ENCODE assay signal across 15 cellular contexts in the genomic region with DNA sequence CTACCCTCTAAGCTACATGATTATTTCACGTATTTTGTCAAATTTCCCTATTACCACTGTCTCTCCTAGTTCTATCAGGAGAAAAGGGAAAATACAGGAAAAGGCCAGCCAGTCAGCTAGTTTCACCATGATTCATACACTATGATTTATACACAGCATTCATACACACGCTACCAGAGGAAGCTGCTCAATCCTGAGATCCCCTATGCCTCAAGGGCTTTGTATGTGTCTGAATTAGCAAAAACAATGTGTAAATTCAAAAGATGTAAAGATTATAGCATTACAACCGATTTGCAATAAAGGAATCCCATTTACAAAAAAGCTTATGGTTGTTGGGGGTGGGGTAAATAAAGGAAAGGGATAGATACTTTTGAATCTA. TPM values are rescaled to one million over a fixed set of nuclear protein-coding genes. Genes with fewer than 3 reads are reported as not detected.
DNase-seq lines count a peak whose midpoint lies in the region; ATAC-seq and TF ChIP-seq lines count a peak whose summit lies in the region.
"Had no signal": no experiment of that assay in that cellular context is flagged by ENCODE, and none has a peak within 500 bp of the region (broad histone marks: within the 10 kb centered on the region; RNA-seq: fewer than 3 reads in every experiment).

No MANE protein-coding gene starts in this region.

- peak; percentile 42 for DNase-seq in AG04450 (ENCODE audit: low read depth, low spot score)
- peak; percentile 43 for DNase-seq in MG63
- DNase-seq in breast epithelium (ENCODE audit: low spot score in 2 of 2), result no peak
- DNase-seq in kidney glomerular epithelial cell (lab: John Stamatoyannopoulos, UW), result peak; percentile 69
- no peak for DNase-seq in ureter (ENCODE audit: low spot score)
- no peak for DNase-seq in coronary artery (ENCODE audit: low spot score)
- DNase-seq: activated CD4-positive, alpha-beta T cell treated with anti-CD3 and anti-CD28 coated beads, Interleukin-2, amount 10 ng/mL, durations not matched to agents 7 days and 5 days; NCI-H510A treated with DMSO at 0.1 percent for 48 hours; stimulated activated CD4-positive, alpha-beta T cell treated with anti-CD3 and anti-CD28 coated beads, Interleukin-2, amount 100 ng/mL, for 24 hours; stomach had no signal

- CTCF ChIA-PET in AG04450 (lab: Charles Lee), result interaction anchor here (0.5 to 3.1 kb wide), 2 partner anchors 37 to 59 kb away, joined by 3 to 15 read pairs; no protein-coding TSS in a partner anchor

- H3K27ac ChIP-seq in AG04450 (ENCODE audit: low read depth, low read length), result no peak overlapping the region
- H3K27ac ChIP-seq in breast epithelium, result peak overlapping the region; percentile 8 to 33
- no peak overlapping the region for H3K27ac ChIP-seq in coronary artery
- H3K27ac ChIP-seq: BLaER1, neutrophil, stomach had no signal

- no peak for TF ChIP-seq POLR2A in breast epithelium (IDR thresholded peaks at IDR 0.05)

- H3K27me3 ChIP-seq in AG04450 (ENCODE audit: control insufficient read depth, insufficient read depth, low read length) (no peaks in the 10 kb centered on the region), MG63 (no peaks in the 10 kb centered on the region), breast epithelium (no peaks in the 10 kb centered on the region)
- H3K27me3 ChIP-seq: BLaER1, neutrophil, stomach had no signal

- ATAC-seq in HG03196 (IDR thresholded peaks at IDR 0.05; ENCODE audit: unreplicated experiment) (no peak), HG02840 (IDR thresholded peaks at IDR 0.05; ENCODE audit: low FRiP score, unreplicated experiment) (no peak)
- ATAC-seq: HCT116 had no signal

- POLR2A ChIA-PET in AG04450 (lab: Yijun Ruan, JAX), result interaction anchor here (1.2 kb wide), 1 partner anchor 51 kb away, joined by 6 read pairs; no protein-coding TSS in a partner anchor

- intact Hi-C loops in breast epithelium (cut with DNase I; ENCODE audit: low total_unique reads), result loop anchor here (10.0 kb wide), 1 partner anchor 49 kb away; no protein-coding TSS in a partner anchor

- H3K4me1 ChIP-seq in breast epithelium, result no peaks in the 10 kb centered on the region
- H3K4me1 ChIP-seq: BLaER1 had no signal

- no peaks in the 10 kb centered on the region for H3K9me3 ChIP-seq in AG04450 (ENCODE audit: control insufficient read depth, insufficient read depth, low read length)
- no peaks in the 10 kb centered on the region for H3K9me3 ChIP-seq in MG63
- no peaks in the 10 kb centered on the region for H3K9me3 ChIP-seq in breast epithelium
- H3K9me3 ChIP-seq: BLaER1, neutrophil, stomach had no signal

- TF ChIP-seq CTCF in AG04450 (IDR thresholded peaks at IDR 0.05; ENCODE audit: low read depth, low read length) (no peak), breast epithelium (IDR thresholded peaks at IDR 0.05) (no peak), coronary artery (IDR thresholded peaks at IDR 0.05) (no peak)

- no peak overlapping the region for H3K4me3 ChIP-seq in AG04450 (ENCODE audit: low read depth, low read length)
- no peak overlapping the region for H3K4me3 ChIP-seq in MG63
- no peak overlapping the region for H3K4me3 ChIP-seq in breast epithelium
- H3K4me3 ChIP-seq in coronary artery, result no peak overlapping the region
- H3K4me3 ChIP-seq: BLaER1, stomach had no signal

- H3K36me3 ChIP-seq in MG63 (peaks cover 14% of the 10 kb centered on the region), breast epithelium (no peaks in the 10 kb centered on the region)

RNA-seq across cellular contexts. Expression of gene ACKR4, which starts 3.1 kb away (rescaled TPM):
- polyA plus RNA-seq in AG04450 (2011; rRNA removed), result 0.10 and 0.20 TPM in 2 replicates
- polyA minus RNA-seq in AG04450 (2011; rRNA and poly(A)+ RNA removed), result not detected in 2 replicates
- 0.26 and 3.9 TPM in 2 replicates for total RNA-seq in MG63 (2014; rRNA removed; shearing (Covaris generic); ENCODE audit: low replicate concordance)
- 1 to 10 TPM; 1.1 to 2.5 (median 1.6) TPM for total RNA-seq in breast epithelium
- total RNA-seq in ureter, result 10.4 TPM

Comparison
In these comparisons a context has a peak if more than half of its experiments do, and no peak if none do; other contexts are left out.
1. DNase-seq: peak in AG04450 (single experiment), MG63 (single experiment) and kidney glomerular epithelial cell (single experiment); none in breast epithelium (0 of 2), ureter (single experiment) and coronary artery (single experiment).
2. H3K27ac ChIP-seq: peak in breast epithelium (2 of 2); none in AG04450 (single experiment) and coronary artery (0 of 2).